ENCODE assay signal across 17 cellular contexts in the genomic region with DNA sequence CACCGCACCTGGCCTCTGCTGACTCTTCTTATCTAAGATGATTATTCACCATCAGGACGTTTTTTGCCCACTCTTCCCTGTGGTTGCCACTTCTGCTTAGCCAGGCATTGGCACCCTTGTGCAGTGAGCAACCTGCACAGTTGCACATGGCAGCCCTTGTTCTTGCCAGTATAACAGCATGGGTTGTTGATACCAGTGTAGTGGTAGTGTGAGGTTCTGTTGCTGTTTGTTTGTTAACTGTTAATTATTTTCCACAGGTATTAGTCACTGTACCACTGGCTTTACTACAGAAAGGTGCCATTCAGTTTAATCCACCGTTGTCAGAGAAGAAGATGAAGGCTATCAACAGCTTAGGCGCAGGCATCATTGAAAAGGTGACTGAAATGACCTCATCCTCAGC.
"Had no signal": no experiment of that assay in that cellular context is flagged by ENCODE, and none has a peak within 500 bp of the region (broad histone marks: within the 10 kb centered on the region; RNA-seq: fewer than 3 reads in every experiment).

No MANE protein-coding gene starts in this region.

- ATAC-seq: esophagus mucosa, heart left ventricle had no signal

- DNase-seq: cortex of kidney; dorsolateral prefrontal cortex; effector CD8-positive, alpha-beta T cell; heart left ventricle; hippocampal formation; mesendoderm; naive B cell; occipital lobe; retina; right lobe of liver; stimulated activated CD4-positive, alpha-beta T cell treated with anti-CD3 and anti-CD28 coated beads, Interleukin-4, amount 100 ng/mL, for 24 hours; stimulated activated naive CD4-positive, alpha-beta T cell treated with Interleukin-2 at 50 U/mL for 16 hours had no signal

- H2AFZ ChIP-seq: parathyroid adenoma had no signal

- H3K79me2 ChIP-seq: parathyroid adenoma had no signal

- H3K4me3 ChIP-seq: dorsolateral prefrontal cortex, heart left ventricle, prostate gland, right lobe of liver had no signal

- H3K27ac ChIP-seq: dorsolateral prefrontal cortex, heart left ventricle, parathyroid adenoma, prostate gland, right lobe of liver had no signal

- H3K27me3 ChIP-seq: dorsolateral prefrontal cortex, heart left ventricle, right lobe of liver had no signal

- H3K9me3 ChIP-seq: heart left ventricle, prostate gland, right lobe of liver had no signal

- H3K4me1 Mint-ChIP-seq: nephron had no signal

- H3K27me3 Mint-ChIP-seq: naive B cell, type B pancreatic cell had no signal

- H3K4me1 ChIP-seq: parathyroid adenoma, prostate gland had no signal

- H3K27ac Mint-ChIP-seq: naive B cell, nephron, type B pancreatic cell had no signal

- H3K36me3 ChIP-seq: prostate gland had no signal

- H3K4me3 Mint-ChIP-seq: naive B cell, nephron, type B pancreatic cell had no signal

- H3K9me3 Mint-ChIP-seq: naive B cell, nephron, type B pancreatic cell had no signal
